8 cellular contexts compared by ENCODE assay signal in genomic region chr3:52704611-52705437, GRCh38. TPM values are rescaled to one million over a fixed set of nuclear protein-coding genes. Genes with fewer than 3 reads are reported as not detected.
DNase-seq lines count a peak whose midpoint lies in the region; ATAC-seq and TF ChIP-seq lines count a peak whose summit lies in the region.

No MANE protein-coding gene starts in this region.

- ATAC-seq in effector memory CD8-positive, alpha-beta T cell (replicated peaks) = no peak

- intact Hi-C loops in uterus (cut with DNase I; ENCODE audit: low total_unique reads) = no loop called here

- peak overlapping the region; percentile 85 to 88 for H3K27ac ChIP-seq in uterus

- H3K9me3 ChIP-seq in uterus = no peaks in the 10 kb centered on the region

- no peak for TF ChIP-seq POLR2A in uterus (IDR thresholded peaks at IDR 0.05)

- H3K4me3 ChIP-seq in uterus = peak overlapping the region; percentile 64 to 75

- peak; percentile 60 for DNase-seq in EH (ENCODE audit: low read depth)
- DNase-seq in HCEC 1CT = peak; percentile 31
- peak; percentile 21 for DNase-seq in SK-N-DZ (ENCODE audit: low spot score)
- no peak for DNase-seq in effector memory CD8-positive, alpha-beta T cell
- DNase-seq in mesothelial cell of epicardium (ENCODE audit: low spot score in 2 of 2, unreplicated experiment in 2 of 2) = no peak
- no peak for DNase-seq in uterus
- DNase-seq in NOMO-1 treated with DMSO at 0.1 percent for 48 hours (lab: John Stamatoyannopoulos, UW; ENCODE audit: unreplicated experiment) = no peak
- no peak for DNase-seq in GM19238 (ENCODE audit: insufficient read length, low spot score)

- H3K4me1 ChIP-seq in uterus = peaks cover 7 to 16% of the 10 kb centered on the region in 2 donors

- peaks cover 20 to 22% of the 10 kb centered on the region in 2 donors for H3K4me1 Mint-ChIP-seq in effector memory CD8-positive, alpha-beta T cell (ENCODE audit: low read depth in 2 of 2)
- H3K4me1 Mint-ChIP-seq in mesothelial cell of epicardium = peaks cover 28% of the 10 kb centered on the region

- no peaks in the 10 kb centered on the region for H3K27me3 Mint-ChIP-seq in effector memory CD8-positive, alpha-beta T cell
- no peaks in the 10 kb centered on the region for H3K27me3 Mint-ChIP-seq in mesothelial cell of epicardium (ENCODE audit: low read depth)

- H3K27ac Mint-ChIP-seq in effector memory CD8-positive, alpha-beta T cell = peak overlapping the region; percentile 96 to 97
- H3K27ac Mint-ChIP-seq in mesothelial cell of epicardium = peak overlapping the region; percentile 94

- no peak for TF ChIP-seq CTCF in mesothelial cell of epicardium (IDR thresholded peaks at IDR 0.05; ENCODE audit: unreplicated experiment)
- TF ChIP-seq CTCF in uterus (IDR thresholded peaks at IDR 0.05) = no peak

- no peaks in the 10 kb centered on the region for H3K27me3 ChIP-seq in uterus

- no peaks in the 10 kb centered on the region for H3K9me3 Mint-ChIP-seq in effector memory CD8-positive, alpha-beta T cell
- no peaks in the 10 kb centered on the region for H3K9me3 Mint-ChIP-seq in mesothelial cell of epicardium

- peaks cover 42% of the 10 kb centered on the region for H3K36me3 Mint-ChIP-seq in effector memory CD8-positive, alpha-beta T cell (ENCODE audit: insufficient read depth)
- H3K36me3 Mint-ChIP-seq in mesothelial cell of epicardium = peaks cover 3% of the 10 kb centered on the region

- no peaks in the 10 kb centered on the region for H3K36me3 ChIP-seq in uterus

- H3K4me3 Mint-ChIP-seq in effector memory CD8-positive, alpha-beta T cell = peak overlapping the region; percentile 93 to 95
- H3K4me3 Mint-ChIP-seq in mesothelial cell of epicardium = peak overlapping the region; percentile 95

RNA-seq across cellular contexts. Expression of gene GLT8D1, which starts 0.8 kb away (rescaled TPM):
- polyA plus RNA-seq in SK-N-DZ (2014; cell fraction: cytosol; rRNA removed) = 74.6 and 77.2 TPM in 2 replicates
- 185 and 201 TPM in 2 replicates for polyA plus RNA-seq in SK-N-DZ (2014; cell fraction: nucleus; rRNA removed)
- total RNA-seq in mesothelial cell of epicardium (73.0 to 79.2 TPM (median 76.2 TPM) in 3 replicates), uterus (100 to 1,000 TPM in 1 of 4 donors, 10 to 100 TPM in 2, 1 to 10 TPM in 1; 7.9 to 141 (median 48.9) TPM)

RNA-seq across cellular contexts. Expression of gene SPCS1, which starts 1.1 kb away (rescaled TPM):
- polyA plus RNA-seq in SK-N-DZ (2014; cell fraction: cytosol; rRNA removed) = 126 and 133 TPM in 2 replicates
- 46.8 and 80.2 TPM in 2 replicates for polyA plus RNA-seq in SK-N-DZ (2014; cell fraction: nucleus; rRNA removed)
- total RNA-seq in mesothelial cell of epicardium = 81.9 to 82.7 TPM (median 82.5 TPM) in 3 replicates
- 10 to 100 TPM in 3 of 4 donors, 1 to 10 TPM in 1; 9.0 to 67.4 (median 59.1) TPM for total RNA-seq in uterus

RNA-seq across cellular contexts. Expression of gene GNL3, which starts 19.0 kb away (rescaled TPM):
- 232 and 256 TPM in 2 replicates for polyA plus RNA-seq in SK-N-DZ (2014; cell fraction: cytosol; rRNA removed)
- 538 and 663 TPM in 2 replicates for polyA plus RNA-seq in SK-N-DZ (2014; cell fraction: nucleus; rRNA removed)
- 105 to 120 TPM (median 116 TPM) in 3 replicates for total RNA-seq in mesothelial cell of epicardium
- 100 to 1,000 TPM in 1 of 4 donors, 10 to 100 TPM in 3; 29.5 to 108 (median 53.9) TPM for total RNA-seq in uterus

RNA-seq across cellular contexts. Expression of gene PBRM1, which starts 19.1 kb away (rescaled TPM):
- 27.2 and 29.1 TPM in 2 replicates for polyA plus RNA-seq in SK-N-DZ (2014; cell fraction: cytosol; rRNA removed)
- 44.5 and 50.2 TPM in 2 replicates for polyA plus RNA-seq in SK-N-DZ (2014; cell fraction: nucleus; rRNA removed)
- total RNA-seq in mesothelial cell of epicardium (90.1 to 92.4 TPM (median 91.2 TPM) in 3 replicates), uterus (100 to 1,000 TPM in 1 of 4 donors, 10 to 100 TPM in 3; 22.5 to 152 (median 56.6) TPM)

Comparison
In these comparisons a context has a peak if more than half of its experiments do, and no peak if none do; other contexts are left out.
1. DNase-seq: peak in EH (single experiment), HCEC 1CT (single experiment) and SK-N-DZ (single experiment); none in effector memory CD8-positive, alpha-beta T cell (0 of 3), mesothelial cell of epicardium (0 of 2), uterus (0 of 2), NOMO-1 treated with DMSO at 0.1 percent for 48 hours (single experiment) and GM19238 (single experiment).